In the genomic region with DNA sequence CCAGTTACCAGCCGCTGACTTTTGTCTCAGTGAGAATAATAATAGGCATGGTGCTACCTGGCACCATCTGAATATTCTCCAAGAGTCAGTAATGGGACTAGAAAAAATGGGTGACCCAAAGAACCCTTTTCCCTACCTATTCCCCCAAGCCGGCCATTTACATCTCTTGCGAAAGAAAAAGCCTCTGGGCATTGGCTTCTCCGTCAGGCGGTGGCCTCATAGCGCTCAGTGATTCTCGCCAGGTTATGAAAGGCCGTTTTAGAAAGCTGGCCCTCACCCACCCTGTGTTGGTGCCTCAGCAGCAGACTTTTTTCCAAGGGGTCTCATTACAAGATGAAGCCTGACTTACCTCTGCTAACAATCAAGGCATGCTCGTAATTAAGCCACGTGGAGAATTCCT, we compare ENCODE assay signal across 8 cellular contexts. TPM values are rescaled to one million over a fixed set of nuclear protein-coding genes. Genes with fewer than 3 reads are reported as not detected.
DNase-seq lines count a peak whose midpoint lies in the region; ATAC-seq and TF ChIP-seq lines count a peak whose summit lies in the region.
"Had no signal": no experiment of that assay in that cellular context is flagged by ENCODE, and none has a peak within 500 bp of the region (broad histone marks: within the 10 kb centered on the region; RNA-seq: fewer than 3 reads in every experiment).

No MANE protein-coding gene starts in this region.

- H2AK5ac ChIP-seq in IMR-90 (ENCODE audit: low read depth, low read length): no peak overlapping the region

- no peak overlapping the region for H4K91ac ChIP-seq in IMR-90 (ENCODE audit: insufficient read depth, low read depth, low read length)

- WGBS in IMR-90 (ENCODE audit: extremely low coverage in 2 of 2, insufficient read length in 1 of 2), 2 experiments: no CpG with 5 or more reads among the region's 10 CpGs

- no peak overlapping the region for H2BK15ac ChIP-seq in IMR-90 (ENCODE audit: low read depth, low read length)

- no peak overlapping the region for H3K4ac ChIP-seq in IMR-90 (ENCODE audit: low read depth, low read length)

- peak overlapping the region; percentile 90 for H2AFZ ChIP-seq in IMR-90 (replicated peaks; ENCODE audit: low read length, poor library complexity)
- H2AFZ ChIP-seq: PC-9 had no signal

- CTCF ChIA-PET in IMR-90 (lab: Yijun Ruan, JAX): no interaction called here

- H4K20me1 ChIP-seq in IMR-90 (ENCODE audit: insufficient read depth, low read length): no peaks in the 10 kb centered on the region

- dilution Hi-C loops in IMR-90 (cut with HindIII; ENCODE audit: low sequenced_read_pairs, unreplicated experiment): no loop called here

- no peaks in the 10 kb centered on the region for H3K36me3 ChIP-seq in IMR-90 (ENCODE audit: control insufficient read depth, insufficient read depth, low read length)

- H3K4me3 ChIP-seq in IMR-90 (ENCODE audit: insufficient read depth, low read depth, low read length) (peak overlapping the region; percentile 83), astrocyte of the spinal cord (ENCODE audit: low read depth, low read length) (peak overlapping the region; percentile 71), iPS-18c (ENCODE audit: insufficient read depth, low read depth, low read length) (peak overlapping the region; percentile 81)
- H3K4me3 ChIP-seq: PC-9 had no signal

- no peaks in the 10 kb centered on the region for H3K79me1 ChIP-seq in IMR-90 (ENCODE audit: low read depth in 1 of 2, low read length in 2 of 2)

- POLR2A ChIA-PET in IMR-90 (lab: Charles Lee; ENCODE audit: unreplicated experiment): no interaction called here

- no peak overlapping the region for H3K27ac ChIP-seq in IMR-90 (ENCODE audit: insufficient read depth, low read length)
- H3K27ac ChIP-seq: PC-9 had no signal

- no peak for TF ChIP-seq POLR2A in IMR-90 (IDR thresholded peaks at IDR 0.05; ENCODE audit: low read depth, low read length)

- H3K18ac ChIP-seq in IMR-90 (ENCODE audit: low read depth, low read length): no peak overlapping the region

- H2BK20ac ChIP-seq in IMR-90 (ENCODE audit: low read depth, low read length): no peak overlapping the region

- H2BK5ac ChIP-seq in IMR-90 (ENCODE audit: low read depth, low read length, poor library complexity, severe bottlenecking): no peak overlapping the region

- DNase-seq in IMR-90: no peak
- DNase-seq in astrocyte of the spinal cord (ENCODE audit: low read depth, low spot score): peak; percentile 19
- DNase-seq in superior temporal gyrus (ENCODE audit: extremely low spot score): peak; percentile 54
- no peak for DNase-seq in NCI-H2029 treated with DMSO at 0.1 percent for 48 hours (lab: John Stamatoyannopoulos, UW)
- DNase-seq in NK-92 (lab: John Stamatoyannopoulos, UW; ENCODE audit: unreplicated experiment): no peak
- no peak for DNase-seq in GM13976 (ENCODE audit: low spot score)
- DNase-seq: PC-9 had no signal

- H3K56ac ChIP-seq in IMR-90 (ENCODE audit: extremely low read depth, insufficient read depth, low read length): no peak overlapping the region

- ATAC-seq in IMR-90 (ENCODE audit: low read depth): no peak

- no peak overlapping the region for H4K8ac ChIP-seq in IMR-90 (ENCODE audit: low read depth in 2 of 2, low read length in 2 of 2)

- no peak overlapping the region for H3K23ac ChIP-seq in IMR-90 (ENCODE audit: low read depth, low read length)

- no peaks in the 10 kb centered on the region for H3K9me1 ChIP-seq in IMR-90 (ENCODE audit: insufficient read depth, low read length)

- H3K4me1 ChIP-seq in IMR-90 (ENCODE audit: control insufficient read depth, insufficient read depth, low read length): no peaks in the 10 kb centered on the region

- no peak for TF ChIP-seq RAD21 in IMR-90 (IDR thresholded peaks at IDR 0.05; ENCODE audit: low read length)

- no TSS peak for BruUV-seq in IMR-90 (replicated peaks; lab: Mats Ljungman, UMichigan)

- H3K27me3 ChIP-seq in IMR-90 (ENCODE audit: control insufficient read depth, insufficient read depth, low read length): peaks cover 15% of the 10 kb centered on the region

- no peak overlapping the region for H2BK120ac ChIP-seq in IMR-90 (ENCODE audit: low read depth, low read length)

- H4K5ac ChIP-seq in IMR-90 (ENCODE audit: low read depth, low read length): no peak overlapping the region

- no peak overlapping the region for H3K9ac ChIP-seq in IMR-90 (ENCODE audit: low read depth, low read length)

- H3K9me3 ChIP-seq in IMR-90 (ENCODE audit: control insufficient read depth, insufficient read depth, low read length): no peaks in the 10 kb centered on the region
- H3K9me3 ChIP-seq in iPS-18c (ENCODE audit: control insufficient read depth, insufficient read depth, low read length): no peaks in the 10 kb centered on the region

- in situ Hi-C loops in IMR-90 (cut with MboI; ENCODE audit: low sequenced_read_pairs) (no loop called here), astrocyte of the spinal cord (cut with HindIII; ENCODE audit: low sequenced_read_pairs) (no loop called here), GM13976 (cut with MboI; ENCODE audit: low sequenced_read_pairs, unreplicated experiment) (no loop called here)

- no peak overlapping the region for H2AK9ac ChIP-seq in IMR-90 (replicated peaks; ENCODE audit: low read depth, low read length, poor library complexity)

- peak overlapping the region; percentile 97 for H3K4me2 ChIP-seq in IMR-90 (ENCODE audit: low read depth, low read length)
- H3K4me2 ChIP-seq: PC-9 had no signal

- H3K14ac ChIP-seq in IMR-90 (replicated peaks; ENCODE audit: low read depth, low read length): no peak overlapping the region

- intact Hi-C loops in IMR-90 (cut with micrococcal nuclease): no loop called here

- TF ChIP-seq CTCF in IMR-90 (conservative IDR thresholded peaks at IDR 0.05; ENCODE audit: low read depth, low read length) (no peak), astrocyte of the spinal cord (IDR thresholded peaks at IDR 0.05; ENCODE audit: low read depth, low read length) (no peak), GM13976 (IDR thresholded peaks at IDR 0.05; ENCODE audit: borderline replicate concordance, control extremely low read depth, extremely low read depth, insufficient read depth, missing control alignments) (no peak)

TF ChIP-seq in IMR-90, 13 proteins besides CTCF, POLR2A, EP300 and RAD21:
- TF ChIP-seq RFX5 (IDR thresholded peaks at IDR 0.05; ENCODE audit: low read depth, low read length) (no peak), BHLHE40 (IDR thresholded peaks at IDR 0.05; ENCODE audit: low read depth, low read length) (no peak), CEBPB (IDR thresholded peaks at IDR 0.05; ENCODE audit: low read depth, low read length) (no peak), MAZ (IDR thresholded peaks at IDR 0.05; ENCODE audit: borderline replicate concordance, low read depth, low read length) (no peak)
- TF ChIP-seq, protein P1, sequence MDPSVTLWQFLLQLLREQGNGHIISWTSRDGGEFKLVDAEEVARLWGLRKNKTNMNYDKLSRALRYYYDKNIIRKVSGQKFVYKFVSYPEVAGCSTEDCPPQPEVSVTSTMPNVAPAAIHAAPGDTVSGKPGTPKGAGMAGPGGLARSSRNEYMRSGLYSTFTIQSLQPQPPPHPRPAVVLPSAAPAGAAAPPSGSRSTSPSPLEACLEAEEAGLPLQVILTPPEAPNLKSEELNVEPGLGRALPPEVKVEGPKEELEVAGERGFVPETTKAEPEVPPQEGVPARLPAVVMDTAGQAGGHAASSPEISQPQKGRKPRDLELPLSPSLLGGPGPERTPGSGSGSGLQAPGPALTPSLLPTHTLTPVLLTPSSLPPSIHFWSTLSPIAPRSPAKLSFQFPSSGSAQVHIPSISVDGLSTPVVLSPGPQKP (IDR thresholded peaks at IDR 0.05; ENCODE audit: borderline replicate concordance, low read depth, low read length): no peak
- TF ChIP-seq, protein P2, sequence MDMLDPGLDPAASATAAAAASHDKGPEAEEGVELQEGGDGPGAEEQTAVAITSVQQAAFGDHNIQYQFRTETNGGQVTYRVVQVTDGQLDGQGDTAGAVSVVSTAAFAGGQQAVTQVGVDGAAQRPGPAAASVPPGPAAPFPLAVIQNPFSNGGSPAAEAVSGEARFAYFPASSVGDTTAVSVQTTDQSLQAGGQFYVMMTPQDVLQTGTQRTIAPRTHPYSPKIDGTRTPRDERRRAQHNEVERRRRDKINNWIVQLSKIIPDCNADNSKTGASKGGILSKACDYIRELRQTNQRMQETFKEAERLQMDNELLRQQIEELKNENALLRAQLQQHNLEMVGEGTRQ (IDR thresholded peaks at IDR 0.05; ENCODE audit: low read depth, low read length): no peak

RNA-seq across cellular contexts. Expression of a gene that starts 0.6 kb away (rescaled TPM):
- 0.72 and 1.4 TPM in 2 replicates for total RNA-seq in IMR-90 (2012; rRNA removed)
- 0.22 and 0.32 TPM in 2 replicates for polyA plus RNA-seq in IMR-90 (2012; rRNA removed)
- 0.02 and 0.04 TPM in 2 replicates for polyA plus RNA-seq in IMR-90 (2012; cell fraction: cytosol; rRNA removed)
- polyA plus RNA-seq in IMR-90 (2012; cell fraction: nucleus; rRNA removed; ENCODE audit: low replicate concordance): 0.05 and 0.23 TPM in 2 replicates
- total RNA-seq: PC-9 had no signal

Comparison
In these comparisons a context has a peak if more than half of its experiments do, and no peak if none do; other contexts are left out.
1. DNase-seq: peak in astrocyte of the spinal cord (single experiment) and superior temporal gyrus (single experiment); none in IMR-90 (single experiment), NCI-H2029 treated with DMSO at 0.1 percent for 48 hours (single experiment), NK-92 (single experiment) and GM13976 (single experiment).
2. Peak in every context shown above with its lines, with median percentiles within 50 percentile points of each other: H3K4me3 ChIP-seq.